Comparison of ENCODE assay signal across 1 cellular context in the genomic region with DNA sequence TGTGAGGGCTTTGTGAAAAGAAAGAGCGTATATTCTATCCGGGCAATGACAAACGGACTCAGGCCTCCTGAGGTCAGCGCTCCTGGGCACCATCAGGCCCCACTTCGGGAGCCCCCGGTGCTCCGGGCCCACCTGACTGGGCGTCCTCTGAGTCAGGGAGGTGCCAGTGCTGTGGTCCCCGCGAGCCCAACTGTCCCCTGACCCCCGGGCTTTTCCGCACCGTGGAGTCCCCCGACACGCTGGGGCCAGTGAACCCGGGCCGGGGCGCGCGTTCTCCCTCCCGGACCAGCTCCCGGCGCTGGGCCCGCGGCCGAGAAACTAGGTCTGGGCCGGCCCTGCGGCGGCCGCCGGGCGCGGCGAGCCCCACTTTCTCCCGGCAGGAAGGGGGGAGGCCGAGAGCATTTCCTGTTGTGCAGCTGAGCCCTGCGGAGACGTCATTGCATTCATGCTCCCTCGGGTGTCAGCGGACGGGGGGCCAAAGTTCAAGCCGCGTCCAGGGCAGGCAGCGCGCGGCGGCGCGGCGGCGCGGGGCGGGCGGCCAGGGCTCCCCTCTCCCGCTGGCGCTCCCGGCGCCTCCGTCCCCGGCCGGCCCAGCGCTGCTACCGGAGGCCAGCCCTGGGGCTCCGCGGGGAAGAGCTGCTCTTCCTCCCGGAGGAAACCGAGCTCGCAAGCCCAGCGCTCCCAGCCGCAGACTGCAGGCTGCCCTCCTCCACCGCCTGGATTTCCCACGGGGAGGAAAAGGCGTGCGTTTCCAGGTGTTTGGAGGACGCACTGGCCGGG.
TF ChIP-seq lines count a peak whose summit lies in the region.

No MANE protein-coding gene starts in this region.

TF ChIP-seq in HepG2, 621 proteins besides CTCF, POLR2A, EP300 and RAD21 (continued from another document and continues in another):
- TF ChIP-seq, protein P1, sequence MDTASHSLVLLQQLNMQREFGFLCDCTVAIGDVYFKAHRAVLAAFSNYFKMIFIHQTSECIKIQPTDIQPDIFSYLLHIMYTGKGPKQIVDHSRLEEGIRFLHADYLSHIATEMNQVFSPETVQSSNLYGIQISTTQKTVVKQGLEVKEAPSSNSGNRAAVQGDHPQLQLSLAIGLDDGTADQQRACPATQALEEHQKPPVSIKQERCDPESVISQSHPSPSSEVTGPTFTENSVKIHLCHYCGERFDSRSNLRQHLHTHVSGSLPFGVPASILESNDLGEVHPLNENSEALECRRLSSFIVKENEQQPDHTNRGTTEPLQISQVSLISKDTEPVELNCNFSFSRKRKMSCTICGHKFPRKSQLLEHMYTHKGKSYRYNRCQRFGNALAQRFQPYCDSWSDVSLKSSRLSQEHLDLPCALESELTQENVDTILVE (CRISPR knock-in tag; IDR thresholded peaks at IDR 0.05) = peak; percentile 90
- TF ChIP-seq DR1 (CRISPR knock-in tag; IDR thresholded peaks at IDR 0.05) = peak; percentile 55
- TF ChIP-seq ZNF484 (CRISPR knock-in tag; IDR thresholded peaks at IDR 0.05; ENCODE audit: borderline replicate concordance, low read depth) = no peak
- TF ChIP-seq GTF2F1 (IDR thresholded peaks at IDR 0.05; ENCODE audit: low read length) = no peak
- TF ChIP-seq XBP1 (CRISPR knock-in tag; IDR thresholded peaks at IDR 0.05) = 0 out of 2 replicates have a peak, but pooled peaks have one; percentile 24
- TF ChIP-seq ZNF557 (CRISPR knock-in tag; IDR thresholded peaks at IDR 0.05) = 0 out of 2 replicates have a peak, but pooled peaks have one; percentile 33
- TF ChIP-seq ZNF138 (CRISPR knock-in tag; IDR thresholded peaks at IDR 0.05; ENCODE audit: low read depth) = peak; percentile 52; the same call in 1 of the 2 replicates
- peak; percentile 82; the same call in 1 of the 2 replicates for TF ChIP-seq ZNF451 (CRISPR knock-in tag; IDR thresholded peaks at IDR 0.05)
- TF ChIP-seq, protein P2, sequence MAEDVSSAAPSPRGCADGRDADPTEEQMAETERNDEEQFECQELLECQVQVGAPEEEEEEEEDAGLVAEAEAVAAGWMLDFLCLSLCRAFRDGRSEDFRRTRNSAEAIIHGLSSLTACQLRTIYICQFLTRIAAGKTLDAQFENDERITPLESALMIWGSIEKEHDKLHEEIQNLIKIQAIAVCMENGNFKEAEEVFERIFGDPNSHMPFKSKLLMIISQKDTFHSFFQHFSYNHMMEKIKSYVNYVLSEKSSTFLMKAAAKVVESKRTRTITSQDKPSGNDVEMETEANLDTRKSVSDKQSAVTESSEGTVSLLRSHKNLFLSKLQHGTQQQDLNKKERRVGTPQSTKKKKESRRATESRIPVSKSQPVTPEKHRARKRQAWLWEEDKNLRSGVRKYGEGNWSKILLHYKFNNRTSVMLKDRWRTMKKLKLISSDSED (CRISPR knock-in tag; IDR thresholded peaks at IDR 0.05) = no peak
- TF ChIP-seq, protein P3, sequence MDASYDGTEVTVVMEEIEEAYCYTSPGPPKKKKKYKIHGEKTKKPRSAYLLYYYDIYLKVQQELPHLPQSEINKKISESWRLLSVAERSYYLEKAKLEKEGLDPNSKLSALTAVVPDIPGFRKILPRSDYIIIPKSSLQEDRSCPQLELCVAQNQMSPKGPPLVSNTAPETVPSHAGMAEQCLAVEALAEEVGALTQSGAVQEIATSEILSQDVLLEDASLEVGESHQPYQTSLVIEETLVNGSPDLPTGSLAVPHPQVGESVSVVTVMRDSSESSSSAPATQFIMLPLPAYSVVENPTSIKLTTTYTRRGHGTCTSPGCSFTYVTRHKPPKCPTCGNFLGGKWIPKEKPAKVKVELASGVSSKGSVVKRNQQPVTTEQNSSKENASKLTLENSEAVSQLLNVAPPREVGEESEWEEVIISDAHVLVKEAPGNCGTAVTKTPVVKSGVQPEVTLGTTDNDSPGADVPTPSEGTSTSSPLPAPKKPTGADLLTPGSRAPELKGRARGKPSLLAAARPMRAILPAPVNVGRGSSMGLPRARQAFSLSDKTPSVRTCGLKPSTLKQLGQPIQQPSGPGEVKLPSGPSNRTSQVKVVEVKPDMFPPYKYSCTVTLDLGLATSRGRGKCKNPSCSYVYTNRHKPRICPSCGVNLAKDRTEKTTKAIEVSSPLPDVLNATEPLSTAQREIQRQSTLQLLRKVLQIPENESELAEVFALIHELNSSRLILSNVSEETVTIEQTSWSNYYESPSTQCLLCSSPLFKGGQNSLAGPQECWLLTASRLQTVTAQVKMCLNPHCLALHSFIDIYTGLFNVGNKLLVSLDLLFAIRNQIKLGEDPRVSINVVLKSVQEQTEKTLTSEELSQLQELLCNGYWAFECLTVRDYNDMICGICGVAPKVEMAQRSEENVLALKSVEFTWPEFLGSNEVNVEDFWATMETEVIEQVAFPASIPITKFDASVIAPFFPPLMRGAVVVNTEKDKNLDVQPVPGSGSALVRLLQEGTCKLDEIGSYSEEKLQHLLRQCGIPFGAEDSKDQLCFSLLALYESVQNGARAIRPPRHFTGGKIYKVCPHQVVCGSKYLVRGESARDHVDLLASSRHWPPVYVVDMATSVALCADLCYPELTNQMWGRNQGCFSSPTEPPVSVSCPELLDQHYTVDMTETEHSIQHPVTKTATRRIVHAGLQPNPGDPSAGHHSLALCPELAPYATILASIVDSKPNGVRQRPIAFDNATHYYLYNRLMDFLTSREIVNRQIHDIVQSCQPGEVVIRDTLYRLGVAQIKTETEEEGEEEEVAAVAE (CRISPR knock-in tag; IDR thresholded peaks at IDR 0.05; ENCODE audit: borderline replicate concordance) = peak; percentile 70; the same call in 1 of the 2 replicates
- no peak for TF ChIP-seq CHD2 (IDR thresholded peaks at IDR 0.05; ENCODE audit: low read depth, low read length)
- TF ChIP-seq EEA1 (CRISPR knock-in tag; IDR thresholded peaks at IDR 0.05; ENCODE audit: borderline replicate concordance) = peak; percentile 74; the same call in 1 of the 2 replicates
- no peak for TF ChIP-seq ZNF672 (CRISPR knock-in tag; IDR thresholded peaks at IDR 0.05)
- TF ChIP-seq, protein P4, sequence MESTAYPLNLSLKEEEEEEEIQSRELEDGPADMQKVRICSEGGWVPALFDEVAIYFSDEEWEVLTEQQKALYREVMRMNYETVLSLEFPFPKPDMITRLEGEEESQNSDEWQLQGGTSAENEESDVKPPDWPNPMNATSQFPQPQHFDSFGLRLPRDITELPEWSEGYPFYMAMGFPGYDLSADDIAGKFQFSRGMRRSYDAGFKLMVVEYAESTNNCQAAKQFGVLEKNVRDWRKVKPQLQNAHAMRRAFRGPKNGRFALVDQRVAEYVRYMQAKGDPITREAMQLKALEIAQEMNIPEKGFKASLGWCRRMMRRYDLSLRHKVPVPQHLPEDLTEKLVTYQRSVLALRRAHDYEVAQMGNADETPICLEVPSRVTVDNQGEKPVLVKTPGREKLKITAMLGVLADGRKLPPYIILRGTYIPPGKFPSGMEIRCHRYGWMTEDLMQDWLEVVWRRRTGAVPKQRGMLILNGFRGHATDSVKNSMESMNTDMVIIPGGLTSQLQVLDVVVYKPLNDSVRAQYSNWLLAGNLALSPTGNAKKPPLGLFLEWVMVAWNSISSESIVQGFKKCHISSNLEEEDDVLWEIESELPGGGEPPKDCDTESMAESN (CRISPR knock-in tag; conservative IDR thresholded peaks at IDR 0.05) = peak; percentile 96
- TF ChIP-seq ZNF432 (CRISPR knock-in tag; IDR thresholded peaks at IDR 0.05; ENCODE audit: borderline replicate concordance) = no peak
- no peak for TF ChIP-seq NFE2 (CRISPR knock-in tag; IDR thresholded peaks at IDR 0.05)
- TF ChIP-seq, protein P5, sequence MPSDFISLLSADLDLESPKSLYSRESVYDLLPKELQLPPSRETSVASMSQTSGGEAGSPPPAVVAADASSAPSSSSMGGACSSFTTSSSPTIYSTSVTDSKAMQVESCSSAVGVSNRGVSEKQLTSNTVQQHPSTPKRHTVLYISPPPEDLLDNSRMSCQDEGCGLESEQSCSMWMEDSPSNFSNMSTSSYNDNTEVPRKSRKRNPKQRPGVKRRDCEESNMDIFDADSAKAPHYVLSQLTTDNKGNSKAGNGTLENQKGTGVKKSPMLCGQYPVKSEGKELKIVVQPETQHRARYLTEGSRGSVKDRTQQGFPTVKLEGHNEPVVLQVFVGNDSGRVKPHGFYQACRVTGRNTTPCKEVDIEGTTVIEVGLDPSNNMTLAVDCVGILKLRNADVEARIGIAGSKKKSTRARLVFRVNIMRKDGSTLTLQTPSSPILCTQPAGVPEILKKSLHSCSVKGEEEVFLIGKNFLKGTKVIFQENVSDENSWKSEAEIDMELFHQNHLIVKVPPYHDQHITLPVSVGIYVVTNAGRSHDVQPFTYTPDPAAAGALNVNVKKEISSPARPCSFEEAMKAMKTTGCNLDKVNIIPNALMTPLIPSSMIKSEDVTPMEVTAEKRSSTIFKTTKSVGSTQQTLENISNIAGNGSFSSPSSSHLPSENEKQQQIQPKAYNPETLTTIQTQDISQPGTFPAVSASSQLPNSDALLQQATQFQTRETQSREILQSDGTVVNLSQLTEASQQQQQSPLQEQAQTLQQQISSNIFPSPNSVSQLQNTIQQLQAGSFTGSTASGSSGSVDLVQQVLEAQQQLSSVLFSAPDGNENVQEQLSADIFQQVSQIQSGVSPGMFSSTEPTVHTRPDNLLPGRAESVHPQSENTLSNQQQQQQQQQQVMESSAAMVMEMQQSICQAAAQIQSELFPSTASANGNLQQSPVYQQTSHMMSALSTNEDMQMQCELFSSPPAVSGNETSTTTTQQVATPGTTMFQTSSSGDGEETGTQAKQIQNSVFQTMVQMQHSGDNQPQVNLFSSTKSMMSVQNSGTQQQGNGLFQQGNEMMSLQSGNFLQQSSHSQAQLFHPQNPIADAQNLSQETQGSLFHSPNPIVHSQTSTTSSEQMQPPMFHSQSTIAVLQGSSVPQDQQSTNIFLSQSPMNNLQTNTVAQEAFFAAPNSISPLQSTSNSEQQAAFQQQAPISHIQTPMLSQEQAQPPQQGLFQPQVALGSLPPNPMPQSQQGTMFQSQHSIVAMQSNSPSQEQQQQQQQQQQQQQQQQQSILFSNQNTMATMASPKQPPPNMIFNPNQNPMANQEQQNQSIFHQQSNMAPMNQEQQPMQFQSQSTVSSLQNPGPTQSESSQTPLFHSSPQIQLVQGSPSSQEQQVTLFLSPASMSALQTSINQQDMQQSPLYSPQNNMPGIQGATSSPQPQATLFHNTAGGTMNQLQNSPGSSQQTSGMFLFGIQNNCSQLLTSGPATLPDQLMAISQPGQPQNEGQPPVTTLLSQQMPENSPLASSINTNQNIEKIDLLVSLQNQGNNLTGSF (CRISPR knock-in tag; IDR thresholded peaks at IDR 0.05) = peak; percentile 70; the same call in 1 of the 2 replicates
- peak; percentile 83 for TF ChIP-seq TEAD3 (CRISPR knock-in tag; optimal IDR thresholded peaks at IDR 0.05; ENCODE audit: borderline replicate concordance)
- TF ChIP-seq, protein P6, sequence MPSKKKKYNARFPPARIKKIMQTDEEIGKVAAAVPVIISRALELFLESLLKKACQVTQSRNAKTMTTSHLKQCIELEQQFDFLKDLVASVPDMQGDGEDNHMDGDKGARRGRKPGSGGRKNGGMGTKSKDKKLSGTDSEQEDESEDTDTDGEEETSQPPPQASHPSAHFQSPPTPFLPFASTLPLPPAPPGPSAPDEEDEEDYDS (CRISPR knock-in tag; IDR thresholded peaks at IDR 0.05) = peak; percentile 76
- TF ChIP-seq, protein P7, sequence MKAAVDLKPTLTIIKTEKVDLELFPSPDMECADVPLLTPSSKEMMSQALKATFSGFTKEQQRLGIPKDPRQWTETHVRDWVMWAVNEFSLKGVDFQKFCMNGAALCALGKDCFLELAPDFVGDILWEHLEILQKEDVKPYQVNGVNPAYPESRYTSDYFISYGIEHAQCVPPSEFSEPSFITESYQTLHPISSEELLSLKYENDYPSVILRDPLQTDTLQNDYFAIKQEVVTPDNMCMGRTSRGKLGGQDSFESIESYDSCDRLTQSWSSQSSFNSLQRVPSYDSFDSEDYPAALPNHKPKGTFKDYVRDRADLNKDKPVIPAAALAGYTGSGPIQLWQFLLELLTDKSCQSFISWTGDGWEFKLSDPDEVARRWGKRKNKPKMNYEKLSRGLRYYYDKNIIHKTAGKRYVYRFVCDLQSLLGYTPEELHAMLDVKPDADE (CRISPR knock-in tag; IDR thresholded peaks at IDR 0.05) = no peak
- TF ChIP-seq ZNF530 (CRISPR knock-in tag; IDR thresholded peaks at IDR 0.05; ENCODE audit: low read depth) = no peak
- 0 out of 2 replicates have a peak, but pooled peaks have one; percentile 70 for TF ChIP-seq HOXD1 (CRISPR knock-in tag; IDR thresholded peaks at IDR 0.05)
- TF ChIP-seq, protein P8, sequence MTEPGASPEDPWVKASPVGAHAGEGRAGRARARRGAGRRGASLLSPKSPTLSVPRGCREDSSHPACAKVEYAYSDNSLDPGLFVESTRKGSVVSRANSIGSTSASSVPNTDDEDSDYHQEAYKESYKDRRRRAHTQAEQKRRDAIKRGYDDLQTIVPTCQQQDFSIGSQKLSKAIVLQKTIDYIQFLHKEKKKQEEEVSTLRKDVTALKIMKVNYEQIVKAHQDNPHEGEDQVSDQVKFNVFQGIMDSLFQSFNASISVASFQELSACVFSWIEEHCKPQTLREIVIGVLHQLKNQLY (CRISPR knock-in tag; IDR thresholded peaks at IDR 0.05) = peak; percentile 59; the same call in 1 of the 2 replicates
- TF ChIP-seq IRX3 (CRISPR knock-in tag; IDR thresholded peaks at IDR 0.05; ENCODE audit: borderline replicate concordance, low read depth) = peak; percentile 52; the same call in 1 of the 2 replicates
- peak; percentile 86; the same call in 1 of the 2 replicates for TF ChIP-seq MTA1 (CRISPR knock-in tag; IDR thresholded peaks at IDR 0.05; ENCODE audit: borderline replicate concordance)
- 0 out of 2 replicates have a peak, but pooled peaks have one; percentile 53 for TF ChIP-seq ZNF616 (CRISPR knock-in tag; IDR thresholded peaks at IDR 0.05; ENCODE audit: low read depth)
- TF ChIP-seq MBNL3 (CRISPR knock-in tag; conservative IDR thresholded peaks at IDR 0.05) = no peak
- TF ChIP-seq, protein P9, sequence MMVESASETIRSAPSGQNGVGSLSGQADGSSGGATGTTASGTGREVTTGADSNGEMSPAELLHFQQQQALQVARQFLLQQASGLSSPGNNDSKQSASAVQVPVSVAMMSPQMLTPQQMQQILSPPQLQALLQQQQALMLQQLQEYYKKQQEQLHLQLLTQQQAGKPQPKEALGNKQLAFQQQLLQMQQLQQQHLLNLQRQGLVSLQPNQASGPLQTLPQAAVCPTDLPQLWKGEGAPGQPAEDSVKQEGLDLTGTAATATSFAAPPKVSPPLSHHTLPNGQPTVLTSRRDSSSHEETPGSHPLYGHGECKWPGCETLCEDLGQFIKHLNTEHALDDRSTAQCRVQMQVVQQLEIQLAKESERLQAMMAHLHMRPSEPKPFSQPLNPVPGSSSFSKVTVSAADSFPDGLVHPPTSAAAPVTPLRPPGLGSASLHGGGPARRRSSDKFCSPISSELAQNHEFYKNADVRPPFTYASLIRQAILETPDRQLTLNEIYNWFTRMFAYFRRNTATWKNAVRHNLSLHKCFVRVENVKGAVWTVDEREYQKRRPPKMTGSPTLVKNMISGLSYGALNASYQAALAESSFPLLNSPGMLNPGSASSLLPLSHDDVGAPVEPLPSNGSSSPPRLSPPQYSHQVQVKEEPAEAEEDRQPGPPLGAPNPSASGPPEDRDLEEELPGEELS (CRISPR knock-in tag; IDR thresholded peaks at IDR 0.05) = peak; percentile 89
- TF ChIP-seq, protein P10, sequence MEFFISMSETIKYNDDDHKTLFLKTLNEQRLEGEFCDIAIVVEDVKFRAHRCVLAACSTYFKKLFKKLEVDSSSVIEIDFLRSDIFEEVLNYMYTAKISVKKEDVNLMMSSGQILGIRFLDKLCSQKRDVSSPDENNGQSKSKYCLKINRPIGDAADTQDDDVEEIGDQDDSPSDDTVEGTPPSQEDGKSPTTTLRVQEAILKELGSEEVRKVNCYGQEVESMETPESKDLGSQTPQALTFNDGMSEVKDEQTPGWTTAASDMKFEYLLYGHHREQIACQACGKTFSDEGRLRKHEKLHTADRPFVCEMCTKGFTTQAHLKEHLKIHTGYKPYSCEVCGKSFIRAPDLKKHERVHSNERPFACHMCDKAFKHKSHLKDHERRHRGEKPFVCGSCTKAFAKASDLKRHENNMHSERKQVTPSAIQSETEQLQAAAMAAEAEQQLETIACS (CRISPR knock-in tag; IDR thresholded peaks at IDR 0.05) = peak; percentile 67
- TF ChIP-seq FOXM1 (CRISPR knock-in tag; IDR thresholded peaks at IDR 0.05) = no peak
- no peak for TF ChIP-seq ZNF7 (CRISPR knock-in tag; IDR thresholded peaks at IDR 0.05)
- TF ChIP-seq NFKB2 (CRISPR knock-in tag; IDR thresholded peaks at IDR 0.05; ENCODE audit: borderline replicate concordance) = peak; percentile 97
- TF ChIP-seq TAF1 (CRISPR knock-in tag; IDR thresholded peaks at IDR 0.05) = peak; percentile 84
